Comparison of ENCODE assay signal across 26 cellular contexts in the genomic region with DNA sequence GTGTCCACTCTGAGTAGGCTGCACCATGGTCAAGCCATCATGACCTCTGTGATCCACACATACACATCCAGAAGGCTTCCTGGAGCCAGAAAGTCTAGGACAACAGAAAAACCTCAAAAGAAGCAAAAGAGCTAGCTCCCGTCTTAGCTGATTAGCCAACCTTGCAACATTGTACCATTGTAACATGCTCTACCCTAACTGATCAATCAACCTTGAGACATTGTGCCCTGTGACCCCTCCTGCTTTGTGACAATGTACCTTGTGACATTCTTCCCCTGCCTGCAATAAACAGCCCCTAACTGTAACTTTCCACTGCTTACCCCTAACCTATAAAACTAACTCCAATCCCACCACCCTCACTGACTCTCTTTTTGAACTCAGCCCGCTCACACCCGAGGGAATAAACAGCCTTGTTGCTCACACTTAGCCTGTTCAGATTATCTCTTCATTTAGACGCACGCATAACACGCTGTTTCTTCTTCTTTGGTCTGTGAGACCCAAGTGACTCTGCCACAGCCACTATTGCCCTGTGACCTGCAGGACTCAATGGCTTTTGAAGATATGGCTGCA.
"Had no signal": no experiment of that assay in that cellular context is flagged by ENCODE, and none has a peak within 500 bp of the region (broad histone marks: within the 10 kb centered on the region; RNA-seq: fewer than 3 reads in every experiment).

No MANE protein-coding gene starts in this region.

- H3K9me3 ChIP-seq: adrenal gland had no signal

- H3K36me3 Mint-ChIP-seq: activated naive CD8-positive, alpha-beta T cell treated with anti-CD3 and anti-CD28 coated beads, Interleukin-2, amount 10 ng/mL, durations not matched to agents 7 days and 5 days; T-cell had no signal

- H3K4me3 Mint-ChIP-seq: activated CD4-positive, alpha-beta T cell treated with anti-CD3 and anti-CD28 coated beads for 36 hours; activated CD8-positive, alpha-beta T cell treated with anti-CD3 and anti-CD28 coated beads, Interleukin-2, amount 10 ng/mL, durations not matched to agents 7 days and 5 days; activated naive CD8-positive, alpha-beta T cell treated with anti-CD3 and anti-CD28 coated beads, Interleukin-2, amount 10 ng/mL, durations not matched to agents 7 days and 5 days; T-cell had no signal

- H3K27me3 Mint-ChIP-seq: activated CD4-positive, alpha-beta T cell treated with anti-CD3 and anti-CD28 coated beads for 36 hours; activated naive CD8-positive, alpha-beta T cell treated with anti-CD3 and anti-CD28 coated beads, Interleukin-2, amount 10 ng/mL, durations not matched to agents 7 days and 5 days; T-cell had no signal

- H3K4me1 Mint-ChIP-seq: activated CD4-positive, alpha-beta T cell treated with anti-CD3 and anti-CD28 coated beads for 36 hours; T-cell had no signal

- H3K36me3 ChIP-seq: adrenal gland had no signal

- H3K27ac ChIP-seq: adrenal gland, SK-N-MC, VCaP had no signal

- H3K4me1 ChIP-seq: adrenal gland had no signal

- H3K4me3 ChIP-seq: adrenal gland, SK-N-MC had no signal

- ATAC-seq: activated CD4-positive, alpha-beta T cell treated with anti-CD3 and anti-CD28 coated beads for 36 hours; activated CD8-positive, alpha-beta T cell treated with anti-CD3 and anti-CD28 coated beads, Interleukin-2, amount 10 ng/mL, durations not matched to agents 7 days and 5 days; Panc1; Right ventricle myocardium inferior; T-cell had no signal

- H3K27ac Mint-ChIP-seq: activated CD4-positive, alpha-beta T cell treated with anti-CD3 and anti-CD28 coated beads for 36 hours; activated CD8-positive, alpha-beta T cell treated with anti-CD3 and anti-CD28 coated beads, Interleukin-2, amount 10 ng/mL, durations not matched to agents 7 days and 5 days; activated naive CD8-positive, alpha-beta T cell treated with anti-CD3 and anti-CD28 coated beads, Interleukin-2, amount 10 ng/mL, durations not matched to agents 7 days and 5 days; T-cell had no signal

- DNase-seq: activated CD4-positive, alpha-beta T cell treated with anti-CD3 and anti-CD28 coated beads for 36 hours; activated CD4-positive, CD25-positive, alpha-beta regulatory T cell; activated CD8-positive, alpha-beta memory T cell treated with anti-CD3 and anti-CD28 coated beads, Interleukin-2, amount 50 U/mL, for 48 hours; activated CD8-positive, alpha-beta T cell treated with anti-CD3 and anti-CD28 coated beads, Interleukin-2, amount 10 ng/mL, durations not matched to agents 7 days and 5 days; activated naive CD4-positive, alpha-beta T cell treated with anti-CD3 and anti-CD28 coated beads, Interleukin-2, amount 50 U/mL, for 16 hours; activated naive CD8-positive, alpha-beta T cell treated with anti-CD3 and anti-CD28 coated beads, Interleukin-2, amount 10 ng/mL, durations not matched to agents 7 days and 5 days; activated T-cell treated with anti-CD3 and anti-CD28 coated beads, Interleukin-2, amount 50 U/mL, for 1 hour; adrenal gland; anterior cingulate cortex; Kasumi-1; NCI-H1048; NCI-H1930; NCI-H2107; NCI-H2171 treated with DMSO at 0.1 percent for 48 hours; NCI-H345; NCI-H510A; NCI-H526 treated with DMSO at 0.1 percent for 48 hours; NCI-H82; NK-92 treated with Interleukin-12 subunit alpha and Interleukin-12 subunit beta, amount 100 ng/mL, for 24 hours; OCI-M1; RPMI8226; T-cell had no signal

- H3K27me3 ChIP-seq: adrenal gland had no signal
